14 cellular contexts compared by ENCODE assay signal in genomic region chr5:109347252-109347888, GRCh38.
A peak's percentile ranks its signal among the peaks of the same experiment; 100 is the strongest.
DNase-seq lines count a peak whose midpoint lies in the region; ATAC-seq lines count a peak whose summit lies in the region.
"Had no signal": no experiment of that assay in that cellular context is flagged by ENCODE, and none has a peak within 500 bp of the region (broad histone marks: within the 10 kb centered on the region; RNA-seq: fewer than 3 reads in every experiment).

No MANE protein-coding gene starts in this region.

- H3K9me3 ChIP-seq in T-helper 17 cell (ENCODE audit: control insufficient read depth, low read length, poor library complexity, severe bottlenecking), result no peaks in the 10 kb centered on the region
- no peaks in the 10 kb centered on the region for H3K9me3 ChIP-seq in MG63

- H3K36me3 ChIP-seq in MG63, result peaks cover 50% of the 10 kb centered on the region

- intact Hi-C loops in left ventricle myocardium superior (cut with micrococcal nuclease), result no loop called here

- no peaks in the 10 kb centered on the region for H3K27me3 Mint-ChIP-seq in activated T-cell treated with anti-CD3 and anti-CD28 coated beads, Interleukin-2, amount 50 U/mL, for 24 hours
- H3K27me3 Mint-ChIP-seq in T-helper 17 cell, result no peaks in the 10 kb centered on the region
- H3K27me3 Mint-ChIP-seq in stimulated activated memory B cell treated with anti-CD40 and anti-IgM and Interleukin-4, amounts not matched to agents 10 μg/mL and 1 μg/mL and 100 μg/mL, for 72 hours, result no peaks in the 10 kb centered on the region
- H3K27me3 Mint-ChIP-seq: activated CD4-positive, alpha-beta T cell treated with anti-CD3 and anti-CD28 coated beads for 36 hours had no signal

- no peaks in the 10 kb centered on the region for H3K27me3 ChIP-seq in MG63
- H3K27me3 ChIP-seq: neural progenitor cell had no signal

- no peak for ATAC-seq in T-helper 17 cell
- ATAC-seq in left ventricle myocardium superior, result peak; percentile 79
- no peak for ATAC-seq in stimulated activated memory B cell treated with anti-CD40 and anti-IgM and Interleukin-4, amounts not matched to agents 10 μg/mL and 1 μg/mL and 100 μg/mL, for 72 hours
- ATAC-seq: activated CD4-positive, alpha-beta T cell treated with anti-CD3 and anti-CD28 coated beads for 36 hours had no signal

- peaks cover 58% of the 10 kb centered on the region for H3K36me3 Mint-ChIP-seq in activated T-cell treated with anti-CD3 and anti-CD28 coated beads, Interleukin-2, amount 50 U/mL, for 24 hours (ENCODE audit: low read depth)
- H3K36me3 Mint-ChIP-seq in T-helper 17 cell (ENCODE audit: low read depth), result no peaks in the 10 kb centered on the region
- peaks cover 32% of the 10 kb centered on the region for H3K36me3 Mint-ChIP-seq in stimulated activated memory B cell treated with anti-CD40 and anti-IgM and Interleukin-4, amounts not matched to agents 10 μg/mL and 1 μg/mL and 100 μg/mL, for 72 hours

- peak overlapping the region; percentile 76 for H3K27ac Mint-ChIP-seq in activated T-cell treated with anti-CD3 and anti-CD28 coated beads, Interleukin-2, amount 50 U/mL, for 24 hours
- H3K27ac Mint-ChIP-seq in T-helper 17 cell, result peak overlapping the region; percentile 6
- peak overlapping the region; percentile 12 for H3K27ac Mint-ChIP-seq in stimulated activated memory B cell treated with anti-CD40 and anti-IgM and Interleukin-4, amounts not matched to agents 10 μg/mL and 1 μg/mL and 100 μg/mL, for 72 hours
- H3K27ac Mint-ChIP-seq: neural progenitor cell had no signal

- peaks cover 25% of the 10 kb centered on the region for H3K4me1 Mint-ChIP-seq in activated T-cell treated with anti-CD3 and anti-CD28 coated beads, Interleukin-2, amount 50 U/mL, for 24 hours (ENCODE audit: low read depth)
- H3K4me1 Mint-ChIP-seq in T-helper 17 cell, result peaks cover 16% of the 10 kb centered on the region
- peaks cover 9% of the 10 kb centered on the region for H3K4me1 Mint-ChIP-seq in stimulated activated memory B cell treated with anti-CD40 and anti-IgM and Interleukin-4, amounts not matched to agents 10 μg/mL and 1 μg/mL and 100 μg/mL, for 72 hours
- H3K4me1 Mint-ChIP-seq: neural progenitor cell had no signal

- no peak overlapping the region for H3K4me3 Mint-ChIP-seq in activated T-cell treated with anti-CD3 and anti-CD28 coated beads, Interleukin-2, amount 50 U/mL, for 24 hours
- H3K4me3 Mint-ChIP-seq in T-helper 17 cell, result no peak overlapping the region
- H3K4me3 Mint-ChIP-seq in stimulated activated memory B cell treated with anti-CD40 and anti-IgM and Interleukin-4, amounts not matched to agents 10 μg/mL and 1 μg/mL and 100 μg/mL, for 72 hours, result no peak overlapping the region
- H3K4me3 Mint-ChIP-seq: activated CD4-positive, alpha-beta T cell treated with anti-CD3 and anti-CD28 coated beads for 36 hours; neural progenitor cell had no signal

- H3K4me3 ChIP-seq in MG63, result no peak overlapping the region
- H3K4me3 ChIP-seq: neural progenitor cell had no signal

- DNase-seq in activated T-cell treated with anti-CD3 and anti-CD28 coated beads, Interleukin-2, amount 50 U/mL, for 24 hours, result no peak
- DNase-seq in activated T-cell treated with anti-CD3 and anti-CD28 coated beads, Interleukin-2, amount 50 U/mL, for 48 hours, result no peak
- no peak for DNase-seq in T-helper 17 cell
- no peak for DNase-seq in left ventricle myocardium superior
- no peak for DNase-seq in MG63
- DNase-seq in activated effector memory CD4-positive, alpha-beta T cell treated with anti-CD3 and anti-CD28 coated beads, Interleukin-2, amount 50 U/mL, for 16 hours, result no peak
- DNase-seq in ecto neural progenitor cell (ENCODE audit: low spot score), result no peak
- DNase-seq: activated CD4-positive, alpha-beta T cell treated with anti-CD3 and anti-CD28 coated beads for 36 hours; activated effector memory CD4-positive, alpha-beta T cell treated with Interleukin-2 at 50 U/mL for 16 hours; H7; kidney glomerular epithelial cell; NCI-H1105 treated with DMSO at 0.1 percent for 48 hours had no signal

- H3K9me3 Mint-ChIP-seq in activated T-cell treated with anti-CD3 and anti-CD28 coated beads, Interleukin-2, amount 50 U/mL, for 24 hours, result no peaks in the 10 kb centered on the region
- H3K9me3 Mint-ChIP-seq in stimulated activated memory B cell treated with anti-CD40 and anti-IgM and Interleukin-4, amounts not matched to agents 10 μg/mL and 1 μg/mL and 100 μg/mL, for 72 hours, result no peaks in the 10 kb centered on the region

Comparison
In these comparisons a context has a peak if more than half of its experiments do, and no peak if none do; other contexts are left out.
1. H3K27ac Mint-ChIP-seq: peak in every context shown above with its lines; median percentile 76 in activated T-cell treated with anti-CD3 and anti-CD28 coated beads, Interleukin-2, amount 50 U/mL, for 24 hours; 12 in stimulated activated memory B cell treated with anti-CD40 and anti-IgM and Interleukin-4, amounts not matched to agents 10 μg/mL and 1 μg/mL and 100 μg/mL, for 72 hours; 6 in T-helper 17 cell.